ENCODE assay signal across 17 cellular contexts in genomic region chr5:150960791-150961396, GRCh38. TPM values are rescaled to one million over a fixed set of nuclear protein-coding genes. Genes with fewer than 3 reads are reported as not detected.
"Had no signal": no experiment of that assay in that cellular context is flagged by ENCODE, and none has a peak within 500 bp of the region (broad histone marks: within the 10 kb centered on the region; RNA-seq: fewer than 3 reads in every experiment).

No MANE protein-coding gene starts in this region.

- H3K4me1 ChIP-seq: right atrium auricular region, tibial artery, vagina had no signal

- H3K27ac ChIP-seq: brain microvascular endothelial cell, right atrium auricular region, tibial artery, vagina had no signal

- DNase-seq: activated CD4-positive, alpha-beta T cell treated with anti-CD3 and anti-CD28 coated beads for 4 hours; activated CD8-positive, alpha-beta memory T cell treated with anti-CD3 and anti-CD28 coated beads, Interleukin-2, amount 50 U/mL, for 4 hours; activated CD8-positive, alpha-beta T cell treated with anti-CD3 and anti-CD28 coated beads for 36 hours; activated gamma-delta T cell treated with Interleukin-2 at 50 U/mL for 16 hours; activated naive CD8-positive, alpha-beta T cell treated with anti-CD3 and anti-CD28 coated beads for 36 hours; activated T-cell treated with anti-CD3 and anti-CD28 coated beads, Interleukin-2, amount 50 U/mL, for 72 hours; brain microvascular endothelial cell; endodermal cell; glutamatergic neuron; immature natural killer cell; left colon; natural killer cell; nucleus accumbens; tibial artery had no signal

- ATAC-seq: activated CD8-positive, alpha-beta T cell treated with anti-CD3 and anti-CD28 coated beads for 36 hours; activated T-cell treated with anti-CD3 and anti-CD28 coated beads, Interleukin-2, amount 50 U/mL, for 72 hours; left colon; natural killer cell; stimulated activated effector memory CD8-positive, alpha-beta T cell treated with anti-CD3 and anti-CD28 coated beads, Interleukin-12 subunit alpha, Interleukin-12 subunit beta, amount 100 ng/mL, for 72 hours had no signal

- H3K4me3 ChIP-seq: right atrium auricular region, tibial artery, vagina had no signal

- H3K36me3 ChIP-seq: brain microvascular endothelial cell, right atrium auricular region, tibial artery, vagina had no signal

- H3K27me3 ChIP-seq: brain microvascular endothelial cell, right atrium auricular region, tibial artery, vagina had no signal

RNA-seq across cellular contexts. Expression of gene GPX3, which starts 59.5 kb away (rescaled TPM):
- total RNA-seq: activated CD8-positive, alpha-beta T cell treated with anti-CD3 and anti-CD28 coated beads for 36 hours; activated naive CD8-positive, alpha-beta T cell treated with anti-CD3 and anti-CD28 coated beads for 36 hours; activated T-cell treated with anti-CD3 and anti-CD28 coated beads, Interleukin-2, amount 50 U/mL, for 72 hours had no signal
